Comparison of ENCODE assay signal across 1 cellular context in genomic region chr6:7912736-7913517, GRCh38.
TF ChIP-seq lines count a peak whose summit lies in the region.

No MANE protein-coding gene starts in this region.

TF ChIP-seq in K562, 482 proteins besides CTCF, POLR2A, EP300 and RAD21 (continued from another document):
- TF ChIP-seq VEZF1 (CRISPR knock-in tag; IDR thresholded peaks at IDR 0.05) (peak; percentile 67), E2F6 (IDR thresholded peaks at IDR 0.05; ENCODE audit: borderline replicate concordance in 1 of 2, extremely low read depth in 1 of 2, insufficient read depth in 1 of 2, insufficient read length in 1 of 2, low read depth in 1 of 2, low read length in 1 of 2, poor library complexity in 1 of 2, severe bottlenecking in 1 of 2) (no peak), TAL1 (IDR thresholded peaks at IDR 0.05) (peak; percentile 44; the same call in 1 of the 2 replicates), HDAC2 (IDR thresholded peaks at IDR 0.05) (peak; percentile 65; the same call in 1 of the 2 replicates), ETS2 (tag; IDR thresholded peaks at IDR 0.05; ENCODE audit: borderline replicate concordance, poor library complexity, severe bottlenecking) (no peak), MYNN (IDR thresholded peaks at IDR 0.05) (0 out of 2 replicates have a peak, but pooled peaks have one; percentile 19), MYNN (CRISPR knock-in tag; IDR thresholded peaks at IDR 0.05) (no peak), EGR1 (conservative IDR thresholded peaks at IDR 0.05) (peak; percentile 71; the same call in 1 of the 2 replicates), PHF21A (IDR thresholded peaks at IDR 0.05; ENCODE audit: borderline replicate concordance, low read depth) (no peak), MNT (conservative IDR thresholded peaks at IDR 0.05) (peak in 1 of 2 experiments; percentile 34; a peak in 1 of 4 replicates), HES1 (IDR thresholded peaks at IDR 0.05; ENCODE audit: low read depth) (peak; percentile 69; the same call in 1 of the 2 replicates), NRF1 (conservative IDR thresholded peaks at IDR 0.05 in 1 of 2, IDR thresholded peaks at IDR 0.05 in 1 of 2) (peak; percentile 63 to 70), CUX1 (CRISPR knock-in tag; IDR thresholded peaks at IDR 0.05) (no peak), ZC3H11A (IDR thresholded peaks at IDR 0.05; ENCODE audit: low read depth, low read length) (no peak), SOX6 (IDR thresholded peaks at IDR 0.05) (peak; percentile 44; the same call in 1 of the 2 replicates), HOMEZ (CRISPR knock-in tag; IDR thresholded peaks at IDR 0.05) (no peak), FOSL1 (tag; conservative IDR thresholded peaks at IDR 0.05) (no peak), PBX2 (CRISPR knock-in tag; IDR thresholded peaks at IDR 0.05; ENCODE audit: low read depth) (no peak), PBX2 (tag; conservative IDR thresholded peaks at IDR 0.05; ENCODE audit: low read depth) (peak; percentile 39)
